ENCODE assay signal across 1 cellular context in the genomic region with DNA sequence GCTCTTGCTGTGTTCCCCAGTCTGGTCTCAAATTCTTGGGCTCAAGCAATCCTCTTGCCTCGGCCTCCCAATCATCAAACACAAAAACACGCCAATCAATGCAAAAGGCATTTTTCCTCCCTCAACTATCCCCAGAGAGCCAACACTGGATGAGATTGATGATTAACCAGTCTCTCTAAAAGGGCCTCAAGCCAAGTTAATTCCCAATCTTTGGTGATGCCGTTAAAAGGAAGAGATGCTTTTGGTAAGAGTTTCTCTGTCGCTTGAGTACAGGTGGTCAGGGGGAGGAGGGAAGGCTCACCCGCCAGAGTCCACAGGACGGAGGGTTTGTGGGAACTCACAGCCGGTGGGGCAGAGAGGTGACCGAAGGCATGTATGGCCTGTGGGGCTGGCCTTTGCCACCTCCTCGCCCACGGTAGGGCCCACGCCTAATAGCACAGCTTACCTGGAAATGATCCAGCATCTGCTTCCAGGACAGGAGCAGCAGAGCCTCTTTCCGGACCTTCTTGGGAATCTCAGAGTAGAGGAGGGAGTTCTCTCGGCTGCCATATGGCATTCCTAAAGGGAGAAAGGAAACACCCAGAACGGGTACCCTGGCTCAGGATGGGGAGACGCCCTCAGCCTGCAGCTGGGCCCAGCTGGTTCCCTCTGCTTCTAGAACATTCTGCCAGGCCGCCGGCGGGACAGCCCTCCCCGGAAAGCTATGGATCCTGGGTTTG.
TF ChIP-seq lines count a peak whose summit lies in the region.

No MANE protein-coding gene starts in this region.

TF ChIP-seq in HepG2, 621 proteins besides CTCF, POLR2A, EP300 and RAD21 (continued from another document and continues in another):
- TF ChIP-seq THRA (CRISPR knock-in tag; IDR thresholded peaks at IDR 0.05; ENCODE audit: borderline replicate concordance) (no peak), SAP130 (CRISPR knock-in tag; IDR thresholded peaks at IDR 0.05; ENCODE audit: low read depth) (peak; percentile 78), FOXP4 (CRISPR knock-in tag; IDR thresholded peaks at IDR 0.05) (peak; percentile 52), ZNF891 (CRISPR knock-in tag; IDR thresholded peaks at IDR 0.05) (peak; percentile 86), GTF3A (CRISPR knock-in tag; conservative IDR thresholded peaks at IDR 0.05) (0 out of 2 replicates have a peak, but pooled peaks have one; percentile 45), HNRNPH1 (optimal IDR thresholded peaks at IDR 0.05; ENCODE audit: low read depth, low read length) (no peak), EHMT2 (IDR thresholded peaks at IDR 0.05; ENCODE audit: borderline replicate concordance, low read depth, low read length) (no peak), GABPB1 (CRISPR knock-in tag; IDR thresholded peaks at IDR 0.05) (peak; percentile 41; the same call in 1 of the 2 replicates), ZFY (CRISPR knock-in tag; IDR thresholded peaks at IDR 0.05) (peak; percentile 44; the same call in 1 of the 2 replicates), RXRB (CRISPR knock-in tag; IDR thresholded peaks at IDR 0.05; ENCODE audit: borderline replicate concordance) (peak; percentile 62; the same call in 1 of the 2 replicates), GATAD1 (CRISPR knock-in tag; IDR thresholded peaks at IDR 0.05) (no peak; the same call in 1 of the 2 replicates), PLRG1 (conservative IDR thresholded peaks at IDR 0.05) (no peak), ZBTB49 (CRISPR knock-in tag; IDR thresholded peaks at IDR 0.05; ENCODE audit: borderline replicate concordance) (no peak), BCL6 (CRISPR knock-in tag; IDR thresholded peaks at IDR 0.05) (peak; percentile 47; the same call in 1 of the 2 replicates), MIXL1 (CRISPR knock-in tag; IDR thresholded peaks at IDR 0.05) (peak; percentile 80), KDM6A (CRISPR knock-in tag; IDR thresholded peaks at IDR 0.05; ENCODE audit: low read depth) (peak; percentile 42; the same call in 1 of the 2 replicates), SP1 (IDR thresholded peaks at IDR 0.05) (no peak), SP1 (CRISPR knock-in tag; IDR thresholded peaks at IDR 0.05) (no peak), DR1 (CRISPR knock-in tag; IDR thresholded peaks at IDR 0.05) (0 out of 2 replicates have a peak, but pooled peaks have one; percentile 28), ERF (CRISPR knock-in tag; IDR thresholded peaks at IDR 0.05) (0 out of 2 replicates have a peak, but pooled peaks have one; percentile 41), ZNF563 (CRISPR knock-in tag; IDR thresholded peaks at IDR 0.05) (no peak), CENPX (CRISPR knock-in tag; IDR thresholded peaks at IDR 0.05) (no peak), REPIN1 (CRISPR knock-in tag; IDR thresholded peaks at IDR 0.05; ENCODE audit: borderline replicate concordance, low read depth) (no peak), ZNF850 (CRISPR knock-in tag; conservative IDR thresholded peaks at IDR 0.05) (no peak), HNF1A (IDR thresholded peaks at IDR 0.05; ENCODE audit: low read depth) (peak; percentile 96), HNF1A (CRISPR knock-in tag; IDR thresholded peaks at IDR 0.05; ENCODE audit: borderline replicate concordance) (peak; percentile 95), ZNF235 (CRISPR knock-in tag; IDR thresholded peaks at IDR 0.05; ENCODE audit: borderline replicate concordance) (no peak), ZNF781 (CRISPR knock-in tag; IDR thresholded peaks at IDR 0.05; ENCODE audit: borderline replicate concordance, not compliant biosample characterization) (no peak), YY1 (IDR thresholded peaks at IDR 0.05; ENCODE audit: insufficient read depth, insufficient replicate concordance, low read depth, low read length) (no peak), ATAD3A (CRISPR knock-in tag; IDR thresholded peaks at IDR 0.05) (no peak), ZNF230 (CRISPR knock-in tag; IDR thresholded peaks at IDR 0.05) (no peak), ZHX1 (CRISPR knock-in tag; IDR thresholded peaks at IDR 0.05; ENCODE audit: low read depth) (0 out of 2 replicates have a peak, but pooled peaks have one; percentile 46), POLR2AphosphoS2 (IDR thresholded peaks at IDR 0.05; ENCODE audit: low read depth, low read length) (no peak), ZNF276 (CRISPR knock-in tag; IDR thresholded peaks at IDR 0.05; ENCODE audit: low read depth) (no peak), ZNF761 (CRISPR knock-in tag; conservative IDR thresholded peaks at IDR 0.05) (0 out of 2 replicates have a peak, but pooled peaks have one; percentile 82), ZNF160 (CRISPR knock-in tag; IDR thresholded peaks at IDR 0.05) (no peak), MAX (IDR thresholded peaks at IDR 0.05) (peak; percentile 45; the same call in 1 of the 2 replicates), TEAD2 (CRISPR knock-in tag; IDR thresholded peaks at IDR 0.05) (no peak), ZNF292 (CRISPR knock-in tag; IDR thresholded peaks at IDR 0.05; ENCODE audit: borderline replicate concordance, low read depth) (no peak), ZNF749 (CRISPR knock-in tag; IDR thresholded peaks at IDR 0.05; ENCODE audit: borderline replicate concordance) (no peak)
- TF ChIP-seq, protein P1, sequence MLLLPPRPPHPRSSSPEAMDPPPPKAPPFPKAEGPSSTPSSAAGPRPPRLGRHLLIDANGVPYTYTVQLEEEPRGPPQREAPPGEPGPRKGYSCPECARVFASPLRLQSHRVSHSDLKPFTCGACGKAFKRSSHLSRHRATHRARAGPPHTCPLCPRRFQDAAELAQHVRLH (CRISPR knock-in tag; IDR thresholded peaks at IDR 0.05; ENCODE audit: borderline replicate concordance, low read depth) = no peak
- TF ChIP-seq, protein P2, sequence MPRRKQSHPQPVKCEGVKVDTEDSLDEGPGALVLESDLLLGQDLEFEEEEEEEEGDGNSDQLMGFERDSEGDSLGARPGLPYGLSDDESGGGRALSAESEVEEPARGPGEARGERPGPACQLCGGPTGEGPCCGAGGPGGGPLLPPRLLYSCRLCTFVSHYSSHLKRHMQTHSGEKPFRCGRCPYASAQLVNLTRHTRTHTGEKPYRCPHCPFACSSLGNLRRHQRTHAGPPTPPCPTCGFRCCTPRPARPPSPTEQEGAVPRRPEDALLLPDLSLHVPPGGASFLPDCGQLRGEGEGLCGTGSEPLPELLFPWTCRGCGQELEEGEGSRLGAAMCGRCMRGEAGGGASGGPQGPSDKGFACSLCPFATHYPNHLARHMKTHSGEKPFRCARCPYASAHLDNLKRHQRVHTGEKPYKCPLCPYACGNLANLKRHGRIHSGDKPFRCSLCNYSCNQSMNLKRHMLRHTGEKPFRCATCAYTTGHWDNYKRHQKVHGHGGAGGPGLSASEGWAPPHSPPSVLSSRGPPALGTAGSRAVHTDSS (CRISPR knock-in tag; conservative IDR thresholded peaks at IDR 0.05) = no peak
